ENCODE assay signal across 11 cellular contexts in genomic region chr1:26093569-26093968, GRCh38. TPM values are rescaled to one million over a fixed set of nuclear protein-coding genes. Genes with fewer than 3 reads are reported as not detected.
"Had no signal": no experiment of that assay in that cellular context is flagged by ENCODE, and none has a peak within 500 bp of the region (broad histone marks: within the 10 kb centered on the region; RNA-seq: fewer than 3 reads in every experiment).

No MANE protein-coding gene starts in this region.

RNA-seq across cellular contexts. Expression of gene TRIM63, which starts 26.1 kb away (rescaled TPM):
- total RNA-seq: astrocyte; epithelial cell of proximal tubule; lung microvascular endothelial cell; naive thymus-derived CD8-positive, alpha-beta T cell; SJCRH30; T-helper 17 cell; WTC11 had no signal
- polyA plus RNA-seq: naive thymus-derived CD8-positive, alpha-beta T cell had no signal

RNA-seq across cellular contexts. Expression of gene SLC30A2, which starts 47.7 kb away (rescaled TPM):
- total RNA-seq: activated CD4-positive, alpha-beta memory T cell treated with anti-CD3 and anti-CD28 coated beads, Interleukin-2, amount 10 ng/mL, durations not matched to agents 7 days and 5 days; activated CD4-positive, alpha-beta T cell treated with anti-CD3 and anti-CD28 coated beads, Interleukin-2, amount 10 ng/mL, durations not matched to agents 7 days and 5 days; astrocyte; epithelial cell of proximal tubule; lung microvascular endothelial cell; naive thymus-derived CD8-positive, alpha-beta T cell; posterior vena cava; T-helper 17 cell; upper lobe of right lung had no signal
